Comparison of ENCODE assay signal across 15 cellular contexts in genomic region chr15:42832577-42832976, GRCh38.
DNase-seq lines count a peak whose midpoint lies in the region; ATAC-seq and TF ChIP-seq lines count a peak whose summit lies in the region.
"Had no signal": no experiment of that assay in that cellular context is flagged by ENCODE, and none has a peak within 500 bp of the region (broad histone marks: within the 10 kb centered on the region; RNA-seq: fewer than 3 reads in every experiment).

No MANE protein-coding gene starts in this region.

- H3K9me3 Mint-ChIP-seq in Caco-2 (ENCODE audit: unreplicated experiment), result no peaks in the 10 kb centered on the region
- H3K9me3 Mint-ChIP-seq: activated naive CD8-positive, alpha-beta T cell treated with anti-CD3 and anti-CD28 coated beads, Interleukin-2, amount 10 ng/mL, durations not matched to agents 7 days and 5 days; CD4-positive, alpha-beta memory T cell; naive B cell had no signal

- H4K20me1 ChIP-seq in PC-3 (ENCODE audit: low read length), result no peaks in the 10 kb centered on the region

- CTCF ChIA-PET in Caco-2 (lab: Charles Lee) (no interaction called here), PC-3 (lab: Charles Lee) (interaction anchor here (0.7 kb wide), 1 partner anchor 94 kb away, joined by 11 read pairs; no protein-coding TSS in a partner anchor)

- intact Hi-C loops in Caco-2 (cut with micrococcal nuclease; ENCODE audit: unreplicated experiment) (no loop called here), PC-3 (cut with micrococcal nuclease) (no loop called here), heart left ventricle (cut with DNase I) (no loop called here)

- no peaks in the 10 kb centered on the region for H3F3A ChIP-seq in PC-3 (ENCODE audit: low read length, unreplicated experiment)

- H3K4me1 ChIP-seq in Caco-2 (no peaks in the 10 kb centered on the region), PC-3 (ENCODE audit: insufficient read depth, low read length) (peaks cover 9% of the 10 kb centered on the region), heart left ventricle (no peaks in the 10 kb centered on the region)

- H3K36me3 Mint-ChIP-seq in Caco-2 (ENCODE audit: insufficient read depth, unreplicated experiment), result no peaks in the 10 kb centered on the region
- H3K36me3 Mint-ChIP-seq: activated naive CD8-positive, alpha-beta T cell treated with anti-CD3 and anti-CD28 coated beads, Interleukin-2, amount 10 ng/mL, durations not matched to agents 7 days and 5 days had no signal

- H3K27ac ChIP-seq in PC-3 (ENCODE audit: low read length), result 0 out of 2 replicates have a peak overlapping the region, but pooled peaks have one; percentile 2
- no peak overlapping the region for H3K27ac ChIP-seq in heart left ventricle
- H3K27ac ChIP-seq: skin epidermis had no signal

- H3K4me3 ChIP-seq in Caco-2 (ENCODE audit: low read depth, low read length) (no peak overlapping the region), PC-3 (ENCODE audit: low read length) (no peak overlapping the region), epithelial cell of esophagus (ENCODE audit: low read length) (no peak overlapping the region), heart left ventricle (no peak overlapping the region)
- H3K4me3 ChIP-seq: skin epidermis had no signal

- BruUV-seq in Caco-2 (replicated peaks; lab: Mats Ljungman, UMichigan), result no TSS peak
- BruUV-seq in PC-3 (replicated peaks; lab: Mats Ljungman, UMichigan), result no TSS peak

- no peak for TF ChIP-seq POLR2A in heart left ventricle (IDR thresholded peaks at IDR 0.05)

- H3K9ac ChIP-seq in PC-3 (ENCODE audit: low read length), result no peak overlapping the region

- H3K27me3 Mint-ChIP-seq in Caco-2 (ENCODE audit: insufficient read depth, unreplicated experiment), result no peaks in the 10 kb centered on the region
- H3K27me3 Mint-ChIP-seq: activated naive CD8-positive, alpha-beta T cell treated with anti-CD3 and anti-CD28 coated beads, Interleukin-2, amount 10 ng/mL, durations not matched to agents 7 days and 5 days; CD4-positive, alpha-beta memory T cell; naive B cell had no signal

- no peaks in the 10 kb centered on the region for H3K9me2 ChIP-seq in PC-3 (replicated peaks; ENCODE audit: low read length)

- H3K36me3 ChIP-seq in Caco-2 (ENCODE audit: control insufficient read depth, insufficient read depth, low read length) (no peaks in the 10 kb centered on the region), PC-3 (ENCODE audit: low read depth, low read length) (no peaks in the 10 kb centered on the region), heart left ventricle (peaks cover 0 to 41% (median 7%) of the 10 kb centered on the region in 9 donors)

- peak overlapping the region; percentile 53; the same call in 1 of the 2 replicates for H3K4me2 ChIP-seq in PC-3 (ENCODE audit: low read length)

- WGBS in heart left ventricle, 4 donors, result 94 to 95% (median 95%) methylated on average over 5 of the region's 5 CpGs

- POLR2A ChIA-PET in Caco-2 (lab: Charles Lee), result no interaction called here
- POLR2A ChIA-PET in PC-3 (lab: Charles Lee; ENCODE audit: unreplicated experiment), result no interaction called here

- H2AFZ ChIP-seq in PC-3 (ENCODE audit: low read length), result no peak overlapping the region

- H3K9me3 ChIP-seq in Caco-2, result no peaks in the 10 kb centered on the region
- H3K9me3 ChIP-seq in PC-3 (ENCODE audit: low read length), result no peaks in the 10 kb centered on the region
- H3K9me3 ChIP-seq in heart left ventricle, result no peaks in the 10 kb centered on the region

- TF ChIP-seq CTCF in Caco-2 (IDR thresholded peaks at IDR 0.05; ENCODE audit: insufficient read depth in 1 of 2, low read depth in 1 of 2, low read length in 1 of 2, severe bottlenecking in 1 of 2, unreplicated experiment in 1 of 2), result no peak
- no peak for TF ChIP-seq CTCF in PC-3 (conservative IDR thresholded peaks at IDR 0.05; ENCODE audit: low read depth, low read length)
- no peak for TF ChIP-seq CTCF in epithelial cell of esophagus (IDR thresholded peaks at IDR 0.05; ENCODE audit: insufficient read depth, low read depth, low read length, missing control alignments)
- TF ChIP-seq CTCF in omental fat pad (IDR thresholded peaks at IDR 0.05), result no peak
- TF ChIP-seq CTCF in heart left ventricle (IDR thresholded peaks at IDR 0.05), result no peak

- H3K4me1 Mint-ChIP-seq in Caco-2 (ENCODE audit: low read depth, unreplicated experiment), result no peaks in the 10 kb centered on the region
- H3K4me1 Mint-ChIP-seq: activated naive CD8-positive, alpha-beta T cell treated with anti-CD3 and anti-CD28 coated beads, Interleukin-2, amount 10 ng/mL, durations not matched to agents 7 days and 5 days; CD4-positive, alpha-beta memory T cell; naive B cell had no signal

- peak overlapping the region; percentile 63 for H3K27ac Mint-ChIP-seq in Caco-2 (ENCODE audit: unreplicated experiment)
- H3K27ac Mint-ChIP-seq: activated naive CD8-positive, alpha-beta T cell treated with anti-CD3 and anti-CD28 coated beads, Interleukin-2, amount 10 ng/mL, durations not matched to agents 7 days and 5 days had no signal

- DNase-seq in Caco-2 (peak in 1 of 2 experiments; percentile 48), PC-3 (peak; percentile 83), epithelial cell of esophagus (ENCODE audit: low read depth) (peak; percentile 99), omental fat pad (ENCODE audit: low spot score) (no peak), heart left ventricle (no peak), HuH-7 (ENCODE audit: low spot score) (no peak), middle frontal gyrus (ENCODE audit: extremely low spot score, low spot score) (no peak), GDM1 (lab: John Stamatoyannopoulos, UW) (no peak)
- DNase-seq: activated naive CD8-positive, alpha-beta T cell treated with anti-CD3 and anti-CD28 coated beads, Interleukin-2, amount 10 ng/mL, durations not matched to agents 7 days and 5 days; CD4-positive, alpha-beta memory T cell; effector memory CD4-positive, alpha-beta T cell; naive B cell; NCI-H2171 treated with DMSO at 0.1 percent for 48 hours; T-helper 9 cell had no signal

- H3K79me2 ChIP-seq in PC-3 (ENCODE audit: low read length), result no peaks in the 10 kb centered on the region

- H3K4me3 Mint-ChIP-seq in Caco-2 (ENCODE audit: unreplicated experiment), result no peak overlapping the region
- H3K4me3 Mint-ChIP-seq: activated naive CD8-positive, alpha-beta T cell treated with anti-CD3 and anti-CD28 coated beads, Interleukin-2, amount 10 ng/mL, durations not matched to agents 7 days and 5 days; CD4-positive, alpha-beta memory T cell; naive B cell had no signal

- H3K27me3 ChIP-seq in Caco-2 (replicated peaks; ENCODE audit: control insufficient read depth, insufficient read depth, low read length) (no peaks in the 10 kb centered on the region), PC-3 (ENCODE audit: low read length) (no peaks in the 10 kb centered on the region), heart left ventricle (no peaks in the 10 kb centered on the region)

- ATAC-seq in PC-3, result peak; percentile 100
- peak; percentile 89 for ATAC-seq in omental fat pad (ENCODE audit: low FRiP score)
- ATAC-seq in heart left ventricle, result no peak

Comparison
In these comparisons a context has a peak if more than half of its experiments do, and no peak if none do; other contexts are left out.
1. DNase-seq: peak in PC-3 (single experiment) and epithelial cell of esophagus (single experiment); none in omental fat pad (single experiment), heart left ventricle (0 of 5), HuH-7 (single experiment), middle frontal gyrus (single experiment) and GDM1 (single experiment).
2. ATAC-seq: peak in PC-3 (single experiment) and omental fat pad (single experiment); none in heart left ventricle (0 of 4).